9 cellular contexts compared by ENCODE assay signal in genomic region chr6:149473080-149474052, GRCh38. TPM values are rescaled to one million over a fixed set of nuclear protein-coding genes. Genes with fewer than 3 reads are reported as not detected.
DNase-seq lines count a peak whose midpoint lies in the region; ATAC-seq, FAIRE-seq and TF ChIP-seq lines count a peak whose summit lies in the region.
"Had no signal": no experiment of that assay in that cellular context is flagged by ENCODE, and none has a peak within 500 bp of the region (broad histone marks: within the 10 kb centered on the region; RNA-seq: fewer than 3 reads in every experiment).

No MANE protein-coding gene starts in this region.

- no peak overlapping the region for H2AFZ ChIP-seq in Karpas-422 (ENCODE audit: low read length)
- no peak overlapping the region for H2AFZ ChIP-seq in K562 (ENCODE audit: low read depth, low read length)

- WGBS in K562 (ENCODE audit: insufficient coverage, low coverage, missing lambda C conversion rate) = 4% methylated on average over 21 of the region's 21 CpGs

- DNase-seq in NCI-H524 (lab: John Stamatoyannopoulos, UW) = peak; percentile 25 to 38
- no peak for DNase-seq in NCI-H524 treated with DMSO at 0.1 percent for 48 hours (lab: John Stamatoyannopoulos, UW)
- DNase-seq in Karpas-422 = peak; percentile 43
- peak in 1 of 4 experiments; percentile 2 for DNase-seq in K562 (ENCODE audit: extremely low read depth in 1 of 4, low spot score in 3 of 4)
- peak; percentile 31 for DNase-seq in retinal pigment epithelial cell (ENCODE audit: low read depth)
- DNase-seq in GM10266 (ENCODE audit: extremely low spot score) = no peak
- DNase-seq in activated naive CD4-positive, alpha-beta T cell treated with anti-CD3 and anti-CD28 coated beads, Interleukin-2, amount 50 U/mL, for 16 hours = no peak

- H3K4me2 ChIP-seq in Karpas-422 (ENCODE audit: low read depth, low read length, poor library complexity, severe bottlenecking) = peak overlapping the region; percentile 49
- H3K4me2 ChIP-seq in K562 (ENCODE audit: insufficient read depth, low read length) = no peak overlapping the region

- H3K9ac ChIP-seq in Karpas-422 (ENCODE audit: low read length) = peak overlapping the region; percentile 43
- no peak overlapping the region for H3K9ac ChIP-seq in K562 (ENCODE audit: insufficient read depth in 1 of 2, low read depth in 2 of 2, low read length in 2 of 2)

- TF ChIP-seq POLR2A in K562 (conservative IDR thresholded peaks at IDR 0.05) = no peak

- in situ Hi-C loops in K562 (cut with MboI) = no loop called here

- ATAC-seq in K562 = 0 out of 3 replicates have a peak, but pooled peaks have one; percentile 36
- ATAC-seq in HG03039 (IDR thresholded peaks at IDR 0.05; ENCODE audit: unreplicated experiment) = no peak

- peaks cover 55% of the 10 kb centered on the region for H3K36me3 ChIP-seq in Karpas-422 (ENCODE audit: insufficient read depth, low read length)
- H3K36me3 ChIP-seq in K562 (ENCODE audit: control insufficient read depth, insufficient read depth, low read length) = no peaks in the 10 kb centered on the region

- FAIRE-seq in K562 (lab: Jason Lieb, UNC) = no peak
- FAIRE-seq: endometrium had no signal

- H3K9me2 ChIP-seq in Karpas-422 (replicated peaks; ENCODE audit: insufficient read depth, low read length) = no peaks in the 10 kb centered on the region

- TF ChIP-seq EP300 in K562 (IDR thresholded peaks at IDR 0.05; ENCODE audit: low read length) = no peak

- H3K27me3 ChIP-seq in Karpas-422 (ENCODE audit: low read length) = no peaks in the 10 kb centered on the region
- peaks cover 63 to 84% of the 10 kb centered on the region in 2 experiments for H3K27me3 ChIP-seq in K562 (ENCODE audit: control insufficient read depth in 2 of 2, insufficient read depth in 2 of 2, low read length in 2 of 2)

- H3K9me1 ChIP-seq in K562 (ENCODE audit: control insufficient read depth, insufficient read depth, low read length) = no peaks in the 10 kb centered on the region

- BruUV-seq in K562 (replicated peaks; lab: Mats Ljungman, UMichigan) = no TSS peak

- TF ChIP-seq CTCF in K562 (IDR thresholded peaks at IDR 0.05 in 2 of 3, conservative IDR thresholded peaks at IDR 0.05 in 1 of 3; ENCODE audit: insufficient read depth in 2 of 3, low read depth in 1 of 3, low read length in 3 of 3) (no peak), retinal pigment epithelial cell (conservative IDR thresholded peaks at IDR 0.05; ENCODE audit: low read depth, low read length) (no peak), GM10266 (IDR thresholded peaks at IDR 0.05; ENCODE audit: control insufficient read depth, insufficient read depth, low read depth, missing control alignments) (no peak)

- H3K27ac ChIP-seq in Karpas-422 (ENCODE audit: low read length) = peak overlapping the region; percentile 100
- no peak overlapping the region for H3K27ac ChIP-seq in K562 (ENCODE audit: extremely low read depth, low read depth, low read length)

- POLR2A ChIA-PET in K562 (lab: Yijun Ruan, JAX) = interaction anchor here (0.6 to 2.7 kb wide), 6 partner anchors 13 to 431 kb away, joined by 3 to 10 read pairs (median 3); no protein-coding TSS in a partner anchor

- TF ChIP-seq RAD21 in K562 (CRISPR knock-in tag; conservative IDR thresholded peaks at IDR 0.05 in 1 of 2, IDR thresholded peaks at IDR 0.05 in 1 of 2) = no peak

- H3K4me1 ChIP-seq in Karpas-422 (ENCODE audit: low read length) (peaks cover 100% of the 10 kb centered on the region), K562 (replicated peaks in 1 of 2; ENCODE audit: control insufficient read depth in 2 of 2, insufficient read depth in 2 of 2, low read length in 2 of 2) (peaks cover 0 to 7% of the 10 kb centered on the region in 2 experiments; a peak in 1 of 5 replicates)

- H4K20me1 ChIP-seq in Karpas-422 (ENCODE audit: insufficient read depth, low read depth, low read length) (peaks cover 12% of the 10 kb centered on the region; the same call in 1 of the 2 replicates), K562 (replicated peaks; ENCODE audit: control insufficient read depth, insufficient read depth, low read length) (peaks cover 7% of the 10 kb centered on the region; the same call in 1 of the 2 replicates)

- intact Hi-C loops in K562 (cut with micrococcal nuclease) = no loop called here

- H3K79me2 ChIP-seq in Karpas-422 (ENCODE audit: low read length) = peaks cover 77% of the 10 kb centered on the region
- H3K79me2 ChIP-seq in K562 (ENCODE audit: control insufficient read depth, insufficient read depth, low read length) = no peaks in the 10 kb centered on the region

- H3K4me3 ChIP-seq in Karpas-422 (ENCODE audit: low read length) = no peak overlapping the region
- no peak overlapping the region for H3K4me3 ChIP-seq in K562
- H3K4me3 ChIP-seq in retinal pigment epithelial cell (ENCODE audit: low read length) = no peak overlapping the region

- no peaks in the 10 kb centered on the region for H3K9me3 ChIP-seq in Karpas-422 (ENCODE audit: low read length)
- no peaks in the 10 kb centered on the region for H3K9me3 ChIP-seq in K562 (replicated peaks; ENCODE audit: control insufficient read depth, insufficient read depth, low read depth, low read length)

- CTCF ChIA-PET in K562 (lab: Yijun Ruan, JAX; ENCODE audit: low intra/inter-chr PET ratio) = no interaction called here

TF ChIP-seq in K562, 482 proteins besides CTCF, POLR2A, EP300 and RAD21 (continues in another document):
- TF ChIP-seq MED1 (CRISPR knock-in tag; IDR thresholded peaks at IDR 0.05; ENCODE audit: borderline replicate concordance) (no peak), TFE3 (CRISPR knock-in tag; IDR thresholded peaks at IDR 0.05) (no peak), KDM1A (IDR thresholded peaks at IDR 0.05) (peak in 1 of 2 experiments; percentile 23; a peak in 1 of 4 replicates), TFAP4 (CRISPR knock-in tag; IDR thresholded peaks at IDR 0.05; ENCODE audit: borderline replicate concordance) (no peak), KLF1 (tag; IDR thresholded peaks at IDR 0.05) (peak; percentile 78), NKRF (IDR thresholded peaks at IDR 0.05; ENCODE audit: borderline replicate concordance) (no peak), CBX3 (IDR thresholded peaks at IDR 0.05; ENCODE audit: borderline replicate concordance in 1 of 2, low read length in 2 of 2) (no peak)

RNA-seq across cellular contexts. Expression of gene ZC3H12D, which starts 11.4 kb away (rescaled TPM):
- total RNA-seq in Karpas-422 (2014; rRNA removed; shearing (Covaris generic); ENCODE audit: low replicate concordance) = 71.0 and 92.0 TPM in 2 replicates
- total RNA-seq in K562 (2011; cell fraction: chromatin; rRNA removed; ENCODE audit: low replicate concordance) = 0.32 and 0.51 TPM in 2 replicates
- under 0.01 TPM in 1 of 2 replicates, not detected in the other for total RNA-seq in K562 (2011; cell fraction: nucleolus; rRNA removed)
- total RNA-seq in K562 (2011; cell fraction: nucleoplasm; rRNA removed) = 0.15 TPM in 1 of 2 replicates, not detected in the other
- total RNA-seq in K562 (2014; rRNA removed) = not detected in 2 replicates
- 0.04 TPM in 1 of 2 replicates, not detected in the other for total RNA-seq in K562 (2014; rRNA removed; fragmentation: Illumina TruSeq; extraction: Trizol)
- 0.04 and 0.19 TPM in 2 replicates for total RNA-seq in K562 (2015; rRNA removed; fragmentation: Illumina TruSeq; extraction: Trizol)
- total RNA-seq in K562 (2021) = 0.20 and 0.27 TPM in 2 replicates
- polyA plus RNA-seq in K562 (2011; rRNA removed) = 0.06 TPM in 1 of 2 replicates, not detected in the other
- polyA plus RNA-seq in K562 (2011; cell fraction: cytosol; rRNA removed) = 0.04 and 0.25 TPM in 2 replicates
- polyA plus RNA-seq in K562 (2011; cell fraction: nucleus; rRNA removed) = 0.14 and 0.28 TPM in 2 replicates
- polyA plus RNA-seq in K562 (2012) = 0.05 and 0.07 TPM in 2 replicates
- polyA plus RNA-seq in K562 (2014; fragmentation: Illumina TruSeq; extraction: Trizol) = 0.12 and 0.22 TPM in 2 replicates
- not detected for polyA plus RNA-seq in K562 (2014; fragmentation: Nextera tagmentation; extraction: Ambion mirVana)
- 0.04 and 0.05 TPM in 2 replicates for polyA plus RNA-seq in K562 (2014; rRNA removed)
- 0.03 TPM in 1 of 2 replicates, not detected in the other for polyA minus RNA-seq in K562 (2011; rRNA and poly(A)+ RNA removed)
- not detected in 2 replicates for polyA minus RNA-seq in K562 (2011; cell fraction: cytosol; rRNA and poly(A)+ RNA removed)
- 0.13 and 0.22 TPM in 2 replicates for polyA minus RNA-seq in K562 (2011; cell fraction: nucleus; rRNA and poly(A)+ RNA removed)

Comparison
In these comparisons a context has a peak if more than half of its experiments do, and no peak if none do; other contexts are left out.
1. DNase-seq: peak in NCI-H524 (2 of 2), Karpas-422 (single experiment) and retinal pigment epithelial cell (single experiment); none in NCI-H524 treated with DMSO at 0.1 percent for 48 hours (single experiment), GM10266 (single experiment) and activated naive CD4-positive, alpha-beta T cell treated with anti-CD3 and anti-CD28 coated beads, Interleukin-2, amount 50 U/mL, for 16 hours (single experiment).
2. RNA of gene ZC3H12D, which starts 11.4 kb away (total RNA-seq): 71.0 to 92.0 TPM in Karpas-422; under 0.01 to 0.51 TPM in K562; every median in the first group is over 10 times any median in the second.